8 cellular contexts compared by ENCODE assay signal in genomic region chr5:133025804-133026663, GRCh38. TPM values are rescaled to one million over a fixed set of nuclear protein-coding genes. Genes with fewer than 3 reads are reported as not detected.
DNase-seq lines count a peak whose midpoint lies in the region; ATAC-seq and TF ChIP-seq lines count a peak whose summit lies in the region.

Gene ZCCHC10 (minus strand): TSS chr5:133026549. CDS start chr5:133026537, 12 bp downstream.

- TF ChIP-seq CTCF in RWPE1 (conservative IDR thresholded peaks at IDR 0.05; ENCODE audit: low read depth) = no peak
- TF ChIP-seq CTCF in fibroblast of mammary gland (conservative IDR thresholded peaks at IDR 0.05; ENCODE audit: control insufficient read depth, insufficient read depth, low read depth, low read length) = no peak

- peak within 1 kb of the TSS; percentile 94 for H3K4me3 Mint-ChIP-seq in activated T-helper 17 cell treated with anti-CD3 and anti-CD28 coated beads, Interleukin-2, amount 50 U/mL, for 72 hours
- peak within 1 kb of the TSS; percentile 92 to 98 (median 95) for H3K4me3 Mint-ChIP-seq in naive thymus-derived CD8-positive, alpha-beta T cell
- H3K4me3 Mint-ChIP-seq in stimulated activated naive B cell treated with anti-CD40 and anti-IgM and Interleukin-4, amounts not matched to agents 10 μg/mL and 1 μg/mL and 100 μg/mL, for 72 hours = peak within 1 kb of the TSS; percentile 84 to 97

- H3K4me1 Mint-ChIP-seq in activated T-helper 17 cell treated with anti-CD3 and anti-CD28 coated beads, Interleukin-2, amount 50 U/mL, for 72 hours = peaks cover 14% of the 10 kb centered on the region
- peaks cover 8 to 40% (median 23%) of the 10 kb centered on the region in 4 donors for H3K4me1 Mint-ChIP-seq in naive thymus-derived CD8-positive, alpha-beta T cell
- peaks cover 22 to 39% of the 10 kb centered on the region in 2 donors for H3K4me1 Mint-ChIP-seq in stimulated activated naive B cell treated with anti-CD40 and anti-IgM and Interleukin-4, amounts not matched to agents 10 μg/mL and 1 μg/mL and 100 μg/mL, for 72 hours

- H3K27ac ChIP-seq in RWPE1 = peak within 1 kb of the TSS; percentile 92

- no peaks in the 10 kb centered on the region for H3K9me3 Mint-ChIP-seq in activated T-helper 17 cell treated with anti-CD3 and anti-CD28 coated beads, Interleukin-2, amount 50 U/mL, for 72 hours
- H3K9me3 Mint-ChIP-seq in naive thymus-derived CD8-positive, alpha-beta T cell = no peaks in the 10 kb centered on the region
- H3K9me3 Mint-ChIP-seq in stimulated activated naive B cell treated with anti-CD40 and anti-IgM and Interleukin-4, amounts not matched to agents 10 μg/mL and 1 μg/mL and 100 μg/mL, for 72 hours = no peaks in the 10 kb centered on the region

- H3K27me3 Mint-ChIP-seq in activated T-helper 17 cell treated with anti-CD3 and anti-CD28 coated beads, Interleukin-2, amount 50 U/mL, for 72 hours = no peaks in the 10 kb centered on the region
- no peaks in the 10 kb centered on the region for H3K27me3 Mint-ChIP-seq in naive thymus-derived CD8-positive, alpha-beta T cell
- H3K27me3 Mint-ChIP-seq in stimulated activated naive B cell treated with anti-CD40 and anti-IgM and Interleukin-4, amounts not matched to agents 10 μg/mL and 1 μg/mL and 100 μg/mL, for 72 hours = no peaks in the 10 kb centered on the region

- peak within 1 kb of the TSS; percentile 90 for H3K27ac Mint-ChIP-seq in activated T-helper 17 cell treated with anti-CD3 and anti-CD28 coated beads, Interleukin-2, amount 50 U/mL, for 72 hours
- peak within 1 kb of the TSS; percentile 86 to 98 (median 96) for H3K27ac Mint-ChIP-seq in naive thymus-derived CD8-positive, alpha-beta T cell
- peak within 1 kb of the TSS; percentile 99 for H3K27ac Mint-ChIP-seq in stimulated activated naive B cell treated with anti-CD40 and anti-IgM and Interleukin-4, amounts not matched to agents 10 μg/mL and 1 μg/mL and 100 μg/mL, for 72 hours

- POLR2A ChIA-PET in RWPE1 (lab: Yijun Ruan, JAX; ENCODE audit: low non-redundant PET) = interaction anchor here (1.0 kb wide), 1 partner anchor 9 kb away, joined by 6 read pairs; no protein-coding TSS in a partner anchor
- POLR2A ChIA-PET in naive thymus-derived CD8-positive, alpha-beta T cell (lab: Charles Lee) = interaction anchor here (0.7 to 2.6 kb wide), 4 partner anchors 26 to 1452 kb away, joined by 5 to 12 read pairs (median 9); partner anchors contain the start of genes AFF4 and HSPA4

- peak within 1 kb of the TSS; percentile 90 for H3K4me3 ChIP-seq in fibroblast of mammary gland (ENCODE audit: control insufficient read depth, low read depth, low read length)

- CTCF ChIA-PET in RWPE1 (lab: Yijun Ruan, JAX) = no interaction called here

- ATAC-seq in activated T-helper 17 cell treated with anti-CD3 and anti-CD28 coated beads, Interleukin-2, amount 50 U/mL, for 72 hours (replicated peaks) = peak; percentile 100
- ATAC-seq in naive thymus-derived CD8-positive, alpha-beta T cell = peak; percentile 99 to 100
- peak; percentile 94 to 95 for ATAC-seq in stimulated activated naive B cell treated with anti-CD40 and anti-IgM and Interleukin-4, amounts not matched to agents 10 μg/mL and 1 μg/mL and 100 μg/mL, for 72 hours (replicated peaks)

- H3K36me3 Mint-ChIP-seq in activated T-helper 17 cell treated with anti-CD3 and anti-CD28 coated beads, Interleukin-2, amount 50 U/mL, for 72 hours (ENCODE audit: low read depth) = peaks cover 21% of the 10 kb centered on the region
- H3K36me3 Mint-ChIP-seq in naive thymus-derived CD8-positive, alpha-beta T cell = peaks cover 0 to 22% (median 2%) of the 10 kb centered on the region in 3 donors
- H3K36me3 Mint-ChIP-seq in stimulated activated naive B cell treated with anti-CD40 and anti-IgM and Interleukin-4, amounts not matched to agents 10 μg/mL and 1 μg/mL and 100 μg/mL, for 72 hours = peaks cover 3 to 12% of the 10 kb centered on the region in 2 donors

- DNase-seq in Daoy (ENCODE audit: low read depth) = peak; percentile 95
- peak; percentile 91 for DNase-seq in H4 (ENCODE audit: low spot score)
- DNase-seq in LoVo (ENCODE audit: low spot score) = peak; percentile 95
- peak; percentile 98 for DNase-seq in RWPE1 (ENCODE audit: low spot score)
- DNase-seq in fibroblast of mammary gland (ENCODE audit: low read depth) = peak; percentile 87
- peak; percentile 84 to 95 (median 88) for DNase-seq in naive thymus-derived CD8-positive, alpha-beta T cell
- DNase-seq in stimulated activated naive B cell treated with anti-CD40 and anti-IgM and Interleukin-4, amounts not matched to agents 10 μg/mL and 1 μg/mL and 100 μg/mL, for 72 hours = peak; percentile 90

RNA-seq across cellular contexts. Expression of gene ZCCHC10, which starts in this region (rescaled TPM):
- total RNA-seq in Daoy (2014; rRNA removed; shearing (Covaris generic)) = 29.1 and 31.3 TPM in 2 replicates
- 35.6 and 68.6 TPM in 2 replicates for total RNA-seq in H4 (2014; rRNA removed; shearing (Covaris generic))
- 10 to 100 TPM; 19.4 to 23.3 TPM for total RNA-seq in activated T-helper 17 cell treated with anti-CD3 and anti-CD28 coated beads, Interleukin-2, amount 50 U/mL, for 72 hours
- 10 to 100 TPM; 17.8 to 22.4 TPM for total RNA-seq in naive thymus-derived CD8-positive, alpha-beta T cell
- polyA plus RNA-seq in naive thymus-derived CD8-positive, alpha-beta T cell = 10 to 100 TPM; 28.7 to 36.9 (median 33.8) TPM

Comparison
In these comparisons a context has a peak if more than half of its experiments do, and no peak if none do; other contexts are left out.
1. Peak in every context shown above with its lines: DNase-seq, ATAC-seq, H3K4me3 ChIP-seq and H3K27ac ChIP-seq.